8 cellular contexts compared by ENCODE assay signal in the genomic region with DNA sequence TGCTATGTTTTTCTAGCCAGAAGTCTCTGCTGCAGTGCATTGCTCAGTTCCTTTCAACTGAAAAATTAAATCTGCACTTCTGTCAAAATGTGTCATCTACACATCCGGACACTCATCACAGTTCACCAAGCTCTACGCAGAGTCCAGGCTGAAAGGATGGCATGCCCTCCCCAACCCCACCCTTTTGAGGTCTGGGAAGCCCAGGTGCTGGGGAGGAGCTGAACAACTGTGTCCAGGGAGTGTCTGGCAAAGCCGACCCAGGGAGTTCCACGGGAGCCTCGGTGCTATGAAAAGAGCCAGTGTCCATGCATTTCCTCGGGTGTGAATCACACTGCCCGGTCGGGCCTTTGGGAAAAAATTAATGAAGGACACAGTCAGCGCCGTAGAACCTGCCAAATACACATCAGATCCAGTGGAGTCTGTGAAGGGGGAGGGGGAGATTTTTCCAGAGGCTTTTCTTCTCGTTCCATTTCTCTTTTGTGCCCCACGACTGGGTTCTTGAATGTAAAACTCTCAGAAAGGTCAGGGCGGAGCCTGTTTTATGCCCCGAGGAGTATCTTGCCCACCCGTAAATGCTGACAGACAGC. TPM values are rescaled to one million over a fixed set of nuclear protein-coding genes. Genes with fewer than 3 reads are reported as not detected.
A peak's percentile ranks its signal among the peaks of the same experiment; 100 is the strongest.
DNase-seq lines count a peak whose midpoint lies in the region; ATAC-seq and TF ChIP-seq lines count a peak whose summit lies in the region.

No MANE protein-coding gene starts in this region.

- peak overlapping the region; percentile 80 for H3K4me3 ChIP-seq in fibroblast of the aortic adventitia (ENCODE audit: low read depth, low read length)

- H3K27me3 Mint-ChIP-seq in nephron progenitor cell (ENCODE audit: low read depth, poor library complexity), result peaks cover 38% of the 10 kb centered on the region

- no peaks in the 10 kb centered on the region for H3K36me3 Mint-ChIP-seq in nephron progenitor cell (ENCODE audit: low read depth)

- no peaks in the 10 kb centered on the region for H3K9me3 Mint-ChIP-seq in nephron progenitor cell

- ATAC-seq in HG03045 (IDR thresholded peaks at IDR 0.05; ENCODE audit: unreplicated experiment) (no peak), HG03097 (IDR thresholded peaks at IDR 0.05; ENCODE audit: low FRiP score, unreplicated experiment) (no peak)

- peak; percentile 11 to 21 for DNase-seq in activated CD4-positive, alpha-beta T cell treated with anti-CD3 and anti-CD28 coated beads for 4 hours
- no peak for DNase-seq in activated CD4-positive, alpha-beta T cell treated with anti-CD3 and anti-CD28 coated beads for 1 hour
- DNase-seq in NCI-H510A treated with DMSO at 0.1 percent for 48 hours (lab: John Stamatoyannopoulos, UW), result peak; percentile 72
- peak; percentile 72 for DNase-seq in activated effector memory CD4-positive, alpha-beta T cell treated with anti-CD3 and anti-CD28 coated beads, Interleukin-2, amount 50 U/mL, for 16 hours
- peak; percentile 52 for DNase-seq in fibroblast of the aortic adventitia (ENCODE audit: low read depth)
- peak; percentile 20 for DNase-seq in nephron progenitor cell

- TF ChIP-seq CTCF in fibroblast of the aortic adventitia (IDR thresholded peaks at IDR 0.05; ENCODE audit: insufficient read depth, low read length) (no peak), nephron progenitor cell (IDR thresholded peaks at IDR 0.05) (no peak)

- no peak overlapping the region for H3K27ac Mint-ChIP-seq in nephron progenitor cell

- peak overlapping the region; percentile 90 for H3K4me3 Mint-ChIP-seq in nephron progenitor cell

- H3K4me1 Mint-ChIP-seq in nephron progenitor cell, result peaks cover 37% of the 10 kb centered on the region

RNA-seq across cellular contexts. Expression of a gene that starts 0.7 kb away (rescaled TPM):
- 48.0 and 131 TPM in 2 replicates for total RNA-seq in fibroblast of the aortic adventitia (ENCODE audit: low replicate concordance)
